Comparison of ENCODE assay signal across 10 cellular contexts in genomic region chr14:95452176-95452889, GRCh38.
A peak's percentile ranks its signal among the peaks of the same experiment; 100 is the strongest.
DNase-seq lines count a peak whose midpoint lies in the region; ATAC-seq and TF ChIP-seq lines count a peak whose summit lies in the region.
"Had no signal": no experiment of that assay in that cellular context is flagged by ENCODE, and none has a peak within 500 bp of the region (broad histone marks: within the 10 kb centered on the region; RNA-seq: fewer than 3 reads in every experiment).

No MANE protein-coding gene starts in this region.

- no peak overlapping the region for H3K4me2 ChIP-seq in MM.1S (ENCODE audit: low read depth, low read length)

- TF ChIP-seq CTCF in MM.1S (IDR thresholded peaks at IDR 0.05; ENCODE audit: low read length) (peak; percentile 28), choroid plexus epithelial cell (conservative IDR thresholded peaks at IDR 0.05; ENCODE audit: low read depth, low read length) (peak; percentile 69), osteocyte (IDR thresholded peaks at IDR 0.05) (peak; percentile 52)

- 0 out of 2 replicates have a peak, but pooled peaks cover 2% of the 10 kb centered on the region for H3K79me2 ChIP-seq in MM.1S (ENCODE audit: low read length)

- H3K4me3 Mint-ChIP-seq in osteocyte (ENCODE audit: unreplicated experiment) (no peak overlapping the region), immature natural killer cell (no peak overlapping the region)
- H3K4me3 Mint-ChIP-seq: activated naive CD4-positive, alpha-beta T cell treated with anti-CD3 and anti-CD28 coated beads, Interleukin-2, amount 50 U/mL, for 24 hours; naive B cell had no signal

- no peaks in the 10 kb centered on the region for H3F3A ChIP-seq in MM.1S (ENCODE audit: insufficient read depth, low read length)

- no peak overlapping the region for H3K9ac ChIP-seq in MM.1S (ENCODE audit: low read length)

- no peaks in the 10 kb centered on the region for H3K27me3 ChIP-seq in MM.1S (replicated peaks; ENCODE audit: insufficient read depth, low read length)

- H4K20me1 ChIP-seq in MM.1S (ENCODE audit: insufficient read depth, low read length): no peaks in the 10 kb centered on the region

- H3K4me3 ChIP-seq in MM.1S (ENCODE audit: low read length): no peak overlapping the region
- H3K4me3 ChIP-seq in choroid plexus epithelial cell (ENCODE audit: low read depth, low read length): no peak overlapping the region

- H3K36me3 Mint-ChIP-seq in osteocyte (ENCODE audit: unreplicated experiment) (peaks cover 62% of the 10 kb centered on the region), immature natural killer cell (peaks cover 9 to 13% (median 12%) of the 10 kb centered on the region in 3 donors)

- DNase-seq in DMS53 (lab: John Stamatoyannopoulos, UW) (peak; percentile 49), DMS53 treated with DMSO at 0.1 percent for 48 hours (lab: John Stamatoyannopoulos, UW; ENCODE audit: unreplicated experiment) (no peak), MM.1S (peak; percentile 15), choroid plexus epithelial cell (ENCODE audit: low read depth) (peak; percentile 40), osteocyte (ENCODE audit: extremely low spot score, unreplicated experiment) (no peak), immature natural killer cell (no peak)
- no peak for DNase-seq in stimulated activated CD8-positive, alpha-beta memory T cell treated with anti-CD3 and anti-CD28 coated beads, Interleukin-4, amount 100 ng/mL, for 48 hours
- DNase-seq: naive B cell had no signal

- H3K9me3 Mint-ChIP-seq in osteocyte (ENCODE audit: unreplicated experiment): no peaks in the 10 kb centered on the region
- no peaks in the 10 kb centered on the region for H3K9me3 Mint-ChIP-seq in immature natural killer cell
- H3K9me3 Mint-ChIP-seq: activated naive CD4-positive, alpha-beta T cell treated with anti-CD3 and anti-CD28 coated beads, Interleukin-2, amount 50 U/mL, for 24 hours; naive B cell had no signal

- peaks cover 15% of the 10 kb centered on the region for H3K4me1 Mint-ChIP-seq in osteocyte (ENCODE audit: unreplicated experiment)
- no peaks in the 10 kb centered on the region for H3K4me1 Mint-ChIP-seq in immature natural killer cell

- no peak overlapping the region for H3K27ac ChIP-seq in MM.1S (ENCODE audit: low read length)

- no peaks in the 10 kb centered on the region for H3K9me2 ChIP-seq in MM.1S (replicated peaks; ENCODE audit: insufficient read depth, low read length)

- H3K36me3 ChIP-seq in MM.1S (replicated peaks; ENCODE audit: insufficient read depth, low read length): no peaks in the 10 kb centered on the region; the same call in 1 of the 2 replicates

- no peak overlapping the region for H2AFZ ChIP-seq in MM.1S (ENCODE audit: low read length)

- no peaks in the 10 kb centered on the region for H3K27me3 Mint-ChIP-seq in osteocyte (ENCODE audit: unreplicated experiment)
- H3K27me3 Mint-ChIP-seq in immature natural killer cell (ENCODE audit: low read depth in 3 of 3): no peaks in the 10 kb centered on the region
- H3K27me3 Mint-ChIP-seq: activated naive CD4-positive, alpha-beta T cell treated with anti-CD3 and anti-CD28 coated beads, Interleukin-2, amount 50 U/mL, for 24 hours; naive B cell had no signal

- H3K27ac Mint-ChIP-seq in osteocyte (ENCODE audit: unreplicated experiment) (no peak overlapping the region), immature natural killer cell (no peak overlapping the region)
- H3K27ac Mint-ChIP-seq: activated naive CD4-positive, alpha-beta T cell treated with anti-CD3 and anti-CD28 coated beads, Interleukin-2, amount 50 U/mL, for 24 hours had no signal

- H3K4me1 ChIP-seq in MM.1S (ENCODE audit: low read length): no peaks in the 10 kb centered on the region

- ATAC-seq in GM18517 (IDR thresholded peaks at IDR 0.05; ENCODE audit: unreplicated experiment): no peak

- H3K9me3 ChIP-seq in MM.1S (replicated peaks; ENCODE audit: insufficient read depth, low read length): no peaks in the 10 kb centered on the region

Comparison
In these comparisons a context has a peak if more than half of its experiments do, and no peak if none do; other contexts are left out.
1. DNase-seq: peak in DMS53 (single experiment), MM.1S (single experiment) and choroid plexus epithelial cell (single experiment); none in DMS53 treated with DMSO at 0.1 percent for 48 hours (single experiment), osteocyte (single experiment), stimulated activated CD8-positive, alpha-beta memory T cell treated with anti-CD3 and anti-CD28 coated beads, Interleukin-4, amount 100 ng/mL, for 48 hours (single experiment) and immature natural killer cell (0 of 3).
2. Peak in every context shown above with its lines, with median percentiles within 50 percentile points of each other: CTCF ChIP-seq.